Comparison of ENCODE assay signal across 17 cellular contexts in the genomic region with DNA sequence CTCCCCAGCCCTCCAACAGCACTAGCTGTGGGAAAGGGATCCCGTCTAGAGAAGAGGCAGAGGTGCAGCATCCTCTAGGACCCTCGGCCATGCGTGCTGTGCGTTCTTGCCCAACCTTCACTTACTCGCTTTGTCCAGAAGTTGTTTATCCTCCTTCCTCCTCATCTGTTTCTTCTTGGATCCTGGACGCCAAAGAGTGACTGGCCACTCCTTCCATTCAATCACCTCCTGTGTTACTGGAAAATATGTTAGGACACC.
DNase-seq lines count a peak whose midpoint lies in the region; ATAC-seq lines count a peak whose summit lies in the region.
"Had no signal": no experiment of that assay in that cellular context is flagged by ENCODE, and none has a peak within 500 bp of the region (broad histone marks: within the 10 kb centered on the region; RNA-seq: fewer than 3 reads in every experiment).

No MANE protein-coding gene starts in this region.

- H3K4me3 Mint-ChIP-seq in T-helper 17 cell: no peak overlapping the region
- H3K4me3 Mint-ChIP-seq: IgD-negative memory B cell; stimulated activated naive B cell treated with anti-CD40 and anti-IgM and Interleukin-4, amounts not matched to agents 10 μg/mL and 1 μg/mL and 100 μg/mL, for 72 hours had no signal

- H3K4me1 ChIP-seq in esophagus (ENCODE audit: control insufficient read depth in 2 of 2, insufficient read depth in 2 of 2, low read length in 1 of 2) (peaks cover 5 to 14% of the 10 kb centered on the region in 2 donors), neuronal stem cell (ENCODE audit: control insufficient read depth in 2 of 2, insufficient read depth in 1 of 2, low read depth in 1 of 2, low read length in 2 of 2) (peaks cover 15 to 16% of the 10 kb centered on the region in 2 donors), stomach smooth muscle (ENCODE audit: control insufficient read depth, insufficient read depth, low read length) (peaks cover 64% of the 10 kb centered on the region)
- H3K4me1 ChIP-seq: foreskin keratinocyte had no signal

- H2AK5ac ChIP-seq in neuronal stem cell (ENCODE audit: low read depth, low read length): peak overlapping the region; percentile 41

- peak overlapping the region; percentile 1 for H3K27ac Mint-ChIP-seq in T-helper 17 cell
- H3K27ac Mint-ChIP-seq: stimulated activated naive B cell treated with anti-CD40 and anti-IgM and Interleukin-4, amounts not matched to agents 10 μg/mL and 1 μg/mL and 100 μg/mL, for 72 hours had no signal

- no peak overlapping the region for H4K91ac ChIP-seq in neuronal stem cell (ENCODE audit: low read depth, low read length, poor library complexity)

- H3K18ac ChIP-seq in neuronal stem cell (ENCODE audit: low read length): peak overlapping the region; percentile 46

- H2BK15ac ChIP-seq in neuronal stem cell (ENCODE audit: low read length): no peak overlapping the region

- ATAC-seq in T-helper 17 cell: no peak
- no peak for ATAC-seq in HG02623 (IDR thresholded peaks at IDR 0.05; ENCODE audit: unreplicated experiment)
- no peak for ATAC-seq in HG02571 (IDR thresholded peaks at IDR 0.05; ENCODE audit: unreplicated experiment)
- ATAC-seq: foreskin keratinocyte; pancreas; stimulated activated naive B cell treated with anti-CD40 and anti-IgM and Interleukin-4, amounts not matched to agents 10 μg/mL and 1 μg/mL and 100 μg/mL, for 72 hours had no signal

- H2BK5ac ChIP-seq in neuronal stem cell (ENCODE audit: low read length): peak overlapping the region; percentile 4

- no peak for DNase-seq in T-helper 17 cell
- DNase-seq in neuronal stem cell (ENCODE audit: low spot score): no peak
- DNase-seq in T-helper 9 cell: no peak
- DNase-seq: activated CD4-positive, CD25-positive, alpha-beta regulatory T cell; activated gamma-delta T cell treated with Interleukin-2 at 50 U/mL for 16 hours; amygdala; foreskin keratinocyte; NCI-H1930; SIG-M5; stimulated activated CD4-positive, alpha-beta T cell treated with anti-CD3 and anti-CD28 coated beads, Interleukin-12 subunit alpha, Interleukin-12 subunit beta, amount 100 ng/mL, for 4 hours; stimulated activated naive B cell treated with anti-CD40 and anti-IgM and Interleukin-4, amounts not matched to agents 10 μg/mL and 1 μg/mL and 100 μg/mL, for 72 hours had no signal

- no peak overlapping the region for H3K23ac ChIP-seq in neuronal stem cell (ENCODE audit: low read depth, low read length, poor library complexity)

- no peak overlapping the region for H3K4me2 ChIP-seq in neuronal stem cell (ENCODE audit: insufficient read depth, low read length, poor library complexity, severe bottlenecking)

- H3K9me3 ChIP-seq in T-helper 17 cell (ENCODE audit: control insufficient read depth, low read length, poor library complexity, severe bottlenecking) (no peaks in the 10 kb centered on the region), esophagus (ENCODE audit: control insufficient read depth in 2 of 2, insufficient read depth in 1 of 2, low read depth in 1 of 2, low read length in 1 of 2) (no peaks in the 10 kb centered on the region), neuronal stem cell (replicated peaks in 1 of 2; ENCODE audit: control insufficient read depth in 2 of 2, insufficient read depth in 1 of 2, low read depth in 1 of 2, low read length in 2 of 2) (no peaks in the 10 kb centered on the region), stomach smooth muscle (ENCODE audit: control insufficient read depth in 2 of 2, low read length in 2 of 2) (no peaks in the 10 kb centered on the region)
- H3K9me3 ChIP-seq: pancreas had no signal

- no peaks in the 10 kb centered on the region for H3K36me3 Mint-ChIP-seq in T-helper 17 cell (ENCODE audit: low read depth)
- H3K36me3 Mint-ChIP-seq: IgD-negative memory B cell had no signal

- H3K27me3 ChIP-seq in esophagus (ENCODE audit: control insufficient read depth in 1 of 2, insufficient read depth in 2 of 2, low read length in 2 of 2) (no peaks in the 10 kb centered on the region), neuronal stem cell (ENCODE audit: control insufficient read depth in 3 of 3, insufficient read depth in 3 of 3, low read depth in 1 of 3, low read length in 3 of 3) (no peaks in the 10 kb centered on the region), stomach smooth muscle (ENCODE audit: control insufficient read depth in 1 of 2, insufficient read depth in 2 of 2, low read length in 2 of 2) (no peaks in the 10 kb centered on the region)
- H3K27me3 ChIP-seq: foreskin keratinocyte, pancreas had no signal

- H2AFZ ChIP-seq in neuronal stem cell (ENCODE audit: low read length): no peak overlapping the region

- H3K4ac ChIP-seq in neuronal stem cell (ENCODE audit: low read length): no peak overlapping the region

- H3K27me3 Mint-ChIP-seq in T-helper 17 cell: no peaks in the 10 kb centered on the region
- H3K27me3 Mint-ChIP-seq: IgD-negative memory B cell; stimulated activated naive B cell treated with anti-CD40 and anti-IgM and Interleukin-4, amounts not matched to agents 10 μg/mL and 1 μg/mL and 100 μg/mL, for 72 hours had no signal

- H3K36me3 ChIP-seq in esophagus (ENCODE audit: control insufficient read depth in 2 of 2, insufficient read depth in 2 of 2, low read length in 1 of 2): no peaks in the 10 kb centered on the region
- no peaks in the 10 kb centered on the region for H3K36me3 ChIP-seq in neuronal stem cell (replicated peaks in 1 of 2; ENCODE audit: control insufficient read depth in 2 of 2, insufficient read depth in 2 of 2, low read length in 2 of 2)
- H3K36me3 ChIP-seq in stomach smooth muscle (ENCODE audit: control insufficient read depth in 2 of 2, insufficient read depth in 2 of 2, low read length in 2 of 2): no peaks in the 10 kb centered on the region
- H3K36me3 ChIP-seq: pancreas had no signal

- 83 to 87% methylated on average over 6 of the region's 6 CpGs for WGBS in esophagus, 2 donors
- WGBS in neuronal stem cell (ENCODE audit: extremely low coverage in 2 of 2, insufficient read length in 2 of 2, insufficient replicate concordance in 1 of 2), 2 donors: no CpG with 5 or more reads among the region's 6 CpGs

- no peak overlapping the region for H3K4me3 ChIP-seq in esophagus (ENCODE audit: low read depth in 1 of 2, low read length in 2 of 2)
- no peak overlapping the region for H3K4me3 ChIP-seq in neuronal stem cell (ENCODE audit: low read length in 2 of 2)
- peak overlapping the region in 1 of 2 donors; percentile 44 for H3K4me3 ChIP-seq in stomach smooth muscle (ENCODE audit: low read length in 2 of 2)
- H3K4me3 ChIP-seq: pancreas had no signal

- no peak overlapping the region for H3K9ac ChIP-seq in neuronal stem cell (ENCODE audit: low read depth, low read length, poor library complexity)
- peak overlapping the region; percentile 62 to 70 for H3K9ac ChIP-seq in stomach smooth muscle (ENCODE audit: low read length in 2 of 2)

- H3K79me1 ChIP-seq in neuronal stem cell (ENCODE audit: low read depth, low read length): no peaks in the 10 kb centered on the region

- no peak overlapping the region for H2BK12ac ChIP-seq in neuronal stem cell (ENCODE audit: low read length)

- H2BK120ac ChIP-seq in neuronal stem cell (ENCODE audit: low read depth, low read length): no peak overlapping the region

- H4K8ac ChIP-seq in neuronal stem cell (ENCODE audit: low read depth, low read length): no peak overlapping the region

- H3K27ac ChIP-seq in esophagus (ENCODE audit: low read depth in 2 of 2, low read length in 1 of 2) (peak overlapping the region; percentile 60 to 82), neuronal stem cell (replicated peaks; ENCODE audit: low read length) (no peak overlapping the region), stomach smooth muscle (ENCODE audit: low read length) (peak overlapping the region; percentile 97)
- H3K27ac ChIP-seq: foreskin keratinocyte had no signal

- H3K4me1 Mint-ChIP-seq in T-helper 17 cell: peaks cover 8% of the 10 kb centered on the region
- H3K4me1 Mint-ChIP-seq: IgD-negative memory B cell had no signal

- H3K14ac ChIP-seq in neuronal stem cell (ENCODE audit: low read length): no peak overlapping the region
